ENCODE assay signal across 25 cellular contexts in genomic region chr7:102254521-102254920, GRCh38.
"Had no signal": no experiment of that assay in that cellular context is flagged by ENCODE, and none has a peak within 500 bp of the region (broad histone marks: within the 10 kb centered on the region; RNA-seq: fewer than 3 reads in every experiment).

No MANE protein-coding gene starts in this region.

- FAIRE-seq: islet of Langerhans had no signal

- H3K36me3 ChIP-seq: colonic mucosa, neural progenitor cell, prostate gland had no signal

- H2AFZ ChIP-seq: neural progenitor cell had no signal

- H3K9me3 ChIP-seq: colonic mucosa, esophagus muscularis mucosa, gastroesophageal sphincter, heart left ventricle, lower lobe of right lung, prostate gland, right atrium auricular region, testis, tibial artery had no signal

- H3K27ac ChIP-seq: colonic mucosa, esophagus muscularis mucosa, foreskin keratinocyte, gastroesophageal sphincter, heart left ventricle, lower lobe of right lung, neural progenitor cell, prostate gland, right atrium auricular region, testis, tibial artery had no signal

- ATAC-seq: foreskin keratinocyte; gastroesophageal sphincter; heart left ventricle; left colon; left ventricle myocardium superior; lower lobe of right lung; natural killer cell treated with Interleukin-12 subunit alpha and Interleukin-12 subunit beta and Interleukin-15 and Interleukin-18, amount 100 ng/mL, for 72 hours; sciatic nerve; stimulated activated memory B cell treated with anti-CD40 and anti-IgM and Interleukin-4, amounts not matched to agents 10 μg/mL and 1 μg/mL and 100 μg/mL, for 72 hours; stimulated activated naive CD8-positive, alpha-beta T cell treated with anti-CD3 and anti-CD28 coated beads, Interleukin-15, Interleukin-2, amounts not matched to agents 100 U/mL and 50 U/mL, for 24 hours had no signal

- H3K27me3 ChIP-seq: colonic mucosa, esophagus muscularis mucosa, foreskin keratinocyte, gastroesophageal sphincter, heart left ventricle, neural progenitor cell, right atrium auricular region, testis, tibial artery had no signal

- H3K4me2 ChIP-seq: neural progenitor cell had no signal

- H3K4me1 ChIP-seq: colonic mucosa, esophagus muscularis mucosa, foreskin keratinocyte, gastroesophageal sphincter, heart left ventricle, lower lobe of right lung, prostate gland, right atrium auricular region, testis, tibial artery had no signal

- H3K4me3 ChIP-seq: colonic mucosa, esophagus muscularis mucosa, gastroesophageal sphincter, heart left ventricle, lower lobe of right lung, neural progenitor cell, prostate gland, right atrium auricular region, testis, tibial artery had no signal

- H3K9ac ChIP-seq: neural progenitor cell had no signal

- DNase-seq: colonic mucosa; effector CD8-positive, alpha-beta T cell; foreskin keratinocyte; heart left ventricle; hippocampal formation; kidney glomerular epithelial cell; left colon; left ventricle myocardium superior; lower lobe of right lung; naive B cell; nucleus accumbens; stimulated activated CD4-positive, alpha-beta T cell treated with anti-CD3 and anti-CD28 coated beads, Interleukin-4, amount 100 ng/mL, for 4 hours; stimulated activated naive CD8-positive, alpha-beta T cell treated with anti-CD3 and anti-CD28 coated beads, Interleukin-15, Interleukin-2, amounts not matched to agents 100 U/mL and 50 U/mL, for 24 hours; substantia nigra; testis; tibial artery had no signal
